Comparison of ENCODE assay signal across 29 cellular contexts in genomic region chr5:81986126-81986525, GRCh38.
"Had no signal": no experiment of that assay in that cellular context is flagged by ENCODE, and none has a peak within 500 bp of the region (broad histone marks: within the 10 kb centered on the region; RNA-seq: fewer than 3 reads in every experiment).

No MANE protein-coding gene starts in this region.

- H3K4me3 Mint-ChIP-seq: activated CD4-positive, alpha-beta memory T cell treated with anti-CD3 and anti-CD28 coated beads for 36 hours; activated CD4-positive, alpha-beta T cell treated with anti-CD3 and anti-CD28 coated beads for 36 hours; activated CD4-positive, alpha-beta T cell treated with anti-CD3 and anti-CD28 coated beads, Interleukin-2, amount 10 ng/mL, durations not matched to agents 24 days and 14 days; activated CD8-positive, alpha-beta memory T cell treated with anti-CD3 and anti-CD28 coated beads, Interleukin-2, amount 10 ng/mL, durations not matched to agents 7 days and 5 days; activated CD8-positive, alpha-beta T cell treated with anti-CD3 and anti-CD28 coated beads, Interleukin-2, amount 10 ng/mL, durations not matched to agents 7 days and 5 days; activated naive CD4-positive, alpha-beta T cell treated with anti-CD3 and anti-CD28 coated beads for 36 hours; activated naive CD4-positive, alpha-beta T cell treated with anti-CD3 and anti-CD28 coated beads, Interleukin-2, amount 50 U/mL, for 24 hours; activated naive CD8-positive, alpha-beta T cell treated with anti-CD3 and anti-CD28 coated beads for 36 hours; activated naive CD8-positive, alpha-beta T cell treated with anti-CD3 and anti-CD28 coated beads, Interleukin-2, amount 50 U/mL, for 24 hours; activated T-helper 1 cell treated with anti-CD3 and anti-CD28 coated beads, Interleukin-12 subunit alpha, Interleukin-12 subunit beta, Interleukin-2, Interleukin-4 antibody, amounts not matched to agents 30 ng/mL and 10 ng/mL and 1 ng/mL, durations not matched to agents 14 hours and 24 hours and 36 hours; effector memory CD8-positive, alpha-beta T cell had no signal

- H3K4me1 Mint-ChIP-seq: activated CD4-positive, alpha-beta T cell treated with anti-CD3 and anti-CD28 coated beads for 36 hours; activated CD4-positive, alpha-beta T cell treated with anti-CD3 and anti-CD28 coated beads, Interleukin-2, amount 10 ng/mL, durations not matched to agents 24 days and 14 days; activated CD8-positive, alpha-beta memory T cell treated with anti-CD3 and anti-CD28 coated beads, Interleukin-2, amount 10 ng/mL, durations not matched to agents 7 days and 5 days; activated naive CD4-positive, alpha-beta T cell treated with anti-CD3 and anti-CD28 coated beads, Interleukin-2, amount 50 U/mL, for 24 hours; activated naive CD8-positive, alpha-beta T cell treated with anti-CD3 and anti-CD28 coated beads for 36 hours; activated naive CD8-positive, alpha-beta T cell treated with anti-CD3 and anti-CD28 coated beads, Interleukin-2, amount 50 U/mL, for 24 hours had no signal

- DNase-seq: activated CD4-positive, alpha-beta memory T cell treated with anti-CD3 and anti-CD28 coated beads for 36 hours; activated CD4-positive, alpha-beta T cell treated with anti-CD3 and anti-CD28 coated beads for 36 hours; activated CD4-positive, CD25-positive, alpha-beta regulatory T cell; activated CD4-positive, CD25-positive, alpha-beta regulatory T cell treated with anti-CD3 and anti-CD28 coated beads, Interleukin-2, amount 50 U/mL, for 72 hours; activated CD8-positive, alpha-beta memory T cell treated with anti-CD3 and anti-CD28 coated beads, Interleukin-2, amount 10 ng/mL, durations not matched to agents 7 days and 5 days; activated CD8-positive, alpha-beta memory T cell treated with anti-CD3 and anti-CD28 coated beads, Interleukin-2, amount 50 U/mL, for 4 hours; activated CD8-positive, alpha-beta T cell treated with anti-CD3 and anti-CD28 coated beads, Interleukin-2, amount 10 ng/mL, durations not matched to agents 7 days and 5 days; activated effector memory CD4-positive, alpha-beta T cell treated with anti-CD3 and anti-CD28 coated beads, Interleukin-2, amount 50 U/mL, for 16 hours; activated naive CD4-positive, alpha-beta T cell treated with anti-CD3 and anti-CD28 coated beads for 36 hours; activated naive CD8-positive, alpha-beta T cell treated with anti-CD3 and anti-CD28 coated beads for 36 hours; activated naive CD8-positive, alpha-beta T cell treated with anti-CD3 and anti-CD28 coated beads, Interleukin-2, amount 50 U/mL, for 24 hours; activated T-cell treated with anti-CD3 and anti-CD28 coated beads, Interleukin-2, amount 50 U/mL, for 1 hour; activated T-cell treated with anti-CD3 and anti-CD28 coated beads, Interleukin-2, amount 50 U/mL, for 48 hours; adrenal gland; body of pancreas; caudate nucleus; cortex of kidney; dermis blood vessel endothelial cell; effector CD4-positive, alpha-beta T cell; effector memory CD8-positive, alpha-beta T cell; erythroblast; foreskin keratinocyte; gastrocnemius medialis; glutamatergic neuron; heart left ventricle had no signal

- ATAC-seq: activated CD4-positive, alpha-beta T cell treated with anti-CD3 and anti-CD28 coated beads for 36 hours; activated CD8-positive, alpha-beta memory T cell treated with anti-CD3 and anti-CD28 coated beads, Interleukin-2, amount 10 ng/mL, durations not matched to agents 7 days and 5 days; activated CD8-positive, alpha-beta T cell treated with anti-CD3 and anti-CD28 coated beads, Interleukin-2, amount 10 ng/mL, durations not matched to agents 7 days and 5 days; activated naive CD8-positive, alpha-beta T cell treated with anti-CD3 and anti-CD28 coated beads, Interleukin-2, amount 50 U/mL, for 24 hours; body of pancreas; effector memory CD8-positive, alpha-beta T cell; foreskin keratinocyte; gastrocnemius medialis; heart left ventricle had no signal

- H3K27ac Mint-ChIP-seq: activated CD4-positive, alpha-beta memory T cell treated with anti-CD3 and anti-CD28 coated beads for 36 hours; activated CD4-positive, alpha-beta T cell treated with anti-CD3 and anti-CD28 coated beads for 36 hours; activated CD4-positive, alpha-beta T cell treated with anti-CD3 and anti-CD28 coated beads, Interleukin-2, amount 10 ng/mL, durations not matched to agents 24 days and 14 days; activated CD8-positive, alpha-beta memory T cell treated with anti-CD3 and anti-CD28 coated beads, Interleukin-2, amount 10 ng/mL, durations not matched to agents 7 days and 5 days; activated CD8-positive, alpha-beta T cell treated with anti-CD3 and anti-CD28 coated beads, Interleukin-2, amount 10 ng/mL, durations not matched to agents 7 days and 5 days; activated naive CD4-positive, alpha-beta T cell treated with anti-CD3 and anti-CD28 coated beads for 36 hours; activated naive CD4-positive, alpha-beta T cell treated with anti-CD3 and anti-CD28 coated beads, Interleukin-2, amount 50 U/mL, for 24 hours; activated naive CD8-positive, alpha-beta T cell treated with anti-CD3 and anti-CD28 coated beads for 36 hours; activated naive CD8-positive, alpha-beta T cell treated with anti-CD3 and anti-CD28 coated beads, Interleukin-2, amount 50 U/mL, for 24 hours; activated T-helper 1 cell treated with anti-CD3 and anti-CD28 coated beads, Interleukin-12 subunit alpha, Interleukin-12 subunit beta, Interleukin-2, Interleukin-4 antibody, amounts not matched to agents 30 ng/mL and 10 ng/mL and 1 ng/mL, durations not matched to agents 14 hours and 24 hours and 36 hours; activated T-helper 2 cell treated with anti-CD3 and anti-CD28 coated beads, Interferon-gamma antibody, Interleukin-2, Interleukin-4, amounts not matched to agents 10 μg/mL and 5 μg/mL and 100 μg/mL, durations not matched to agents 14 hours and 24 hours and 36 hours; effector memory CD8-positive, alpha-beta T cell had no signal

- H3K27me3 Mint-ChIP-seq: activated CD4-positive, alpha-beta memory T cell treated with anti-CD3 and anti-CD28 coated beads for 36 hours; activated CD4-positive, alpha-beta T cell treated with anti-CD3 and anti-CD28 coated beads for 36 hours; activated CD4-positive, alpha-beta T cell treated with anti-CD3 and anti-CD28 coated beads, Interleukin-2, amount 10 ng/mL, durations not matched to agents 24 days and 14 days; activated CD8-positive, alpha-beta memory T cell treated with anti-CD3 and anti-CD28 coated beads, Interleukin-2, amount 10 ng/mL, durations not matched to agents 7 days and 5 days; activated naive CD4-positive, alpha-beta T cell treated with anti-CD3 and anti-CD28 coated beads, Interleukin-2, amount 50 U/mL, for 24 hours; activated naive CD8-positive, alpha-beta T cell treated with anti-CD3 and anti-CD28 coated beads for 36 hours; activated naive CD8-positive, alpha-beta T cell treated with anti-CD3 and anti-CD28 coated beads, Interleukin-2, amount 50 U/mL, for 24 hours; effector memory CD8-positive, alpha-beta T cell had no signal

- H3K9me3 Mint-ChIP-seq: activated CD4-positive, alpha-beta memory T cell treated with anti-CD3 and anti-CD28 coated beads for 36 hours; activated CD4-positive, alpha-beta T cell treated with anti-CD3 and anti-CD28 coated beads, Interleukin-2, amount 10 ng/mL, durations not matched to agents 24 days and 14 days; activated naive CD4-positive, alpha-beta T cell treated with anti-CD3 and anti-CD28 coated beads, Interleukin-2, amount 50 U/mL, for 24 hours; activated naive CD8-positive, alpha-beta T cell treated with anti-CD3 and anti-CD28 coated beads, Interleukin-2, amount 50 U/mL, for 24 hours; activated T-helper 1 cell treated with anti-CD3 and anti-CD28 coated beads, Interleukin-12 subunit alpha, Interleukin-12 subunit beta, Interleukin-2, Interleukin-4 antibody, amounts not matched to agents 30 ng/mL and 10 ng/mL and 1 ng/mL, durations not matched to agents 14 hours and 24 hours and 36 hours; effector memory CD8-positive, alpha-beta T cell had no signal
